In the genomic region with DNA sequence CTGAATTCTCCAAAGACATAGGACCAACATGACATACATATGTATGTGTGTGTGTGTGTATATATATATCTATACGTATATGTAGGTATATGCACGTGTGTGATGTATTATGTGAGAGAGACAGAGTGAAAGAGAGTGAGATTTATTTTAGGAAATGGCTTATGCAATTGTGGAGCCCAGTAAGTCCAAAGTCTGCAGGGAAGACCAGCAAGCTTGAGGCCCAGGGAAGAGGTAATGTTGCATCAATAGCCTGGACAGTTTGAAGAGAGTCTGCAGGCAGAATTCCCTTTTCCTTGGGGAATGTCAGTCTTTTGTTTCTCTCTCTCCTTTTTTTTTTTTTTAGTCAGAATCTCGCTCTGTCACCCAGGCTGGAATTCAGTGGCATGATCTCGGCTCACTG, we compare ENCODE assay signal across 10 cellular contexts. TPM values are rescaled to one million over a fixed set of nuclear protein-coding genes. Genes with fewer than 3 reads are reported as not detected.
"Had no signal": no experiment of that assay in that cellular context is flagged by ENCODE, and none has a peak within 500 bp of the region (broad histone marks: within the 10 kb centered on the region; RNA-seq: fewer than 3 reads in every experiment).

No MANE protein-coding gene starts in this region.

- H3K4me2 ChIP-seq: GM23338 had no signal

- DNase-seq: GM23248, GOT3, H7, H9, HCEC 1CT, HFFc6 had no signal

- H3K27ac ChIP-seq: GM23248 had no signal

- H3K4me3 Mint-ChIP-seq: GM23338, H9, HFFc6 had no signal

- H3K9ac ChIP-seq: GM23248 had no signal

- ATAC-seq: GM23338, HCT116 had no signal

- H3K4me3 ChIP-seq: GM23248, GM23338 had no signal

- H2AFZ ChIP-seq: GM23248, GM23338 had no signal

- H3K27ac Mint-ChIP-seq: GM23338, H9, HFFc6 had no signal

- FAIRE-seq: H1, H54 had no signal

RNA-seq across cellular contexts. Expression of a gene that starts 33.0 kb away (rescaled TPM):
- total RNA-seq: GM23248, HFFc6 had no signal
- polyA plus RNA-seq: GM23248 had no signal
